Comparison of ENCODE assay signal across 1 cellular context in the genomic region with DNA sequence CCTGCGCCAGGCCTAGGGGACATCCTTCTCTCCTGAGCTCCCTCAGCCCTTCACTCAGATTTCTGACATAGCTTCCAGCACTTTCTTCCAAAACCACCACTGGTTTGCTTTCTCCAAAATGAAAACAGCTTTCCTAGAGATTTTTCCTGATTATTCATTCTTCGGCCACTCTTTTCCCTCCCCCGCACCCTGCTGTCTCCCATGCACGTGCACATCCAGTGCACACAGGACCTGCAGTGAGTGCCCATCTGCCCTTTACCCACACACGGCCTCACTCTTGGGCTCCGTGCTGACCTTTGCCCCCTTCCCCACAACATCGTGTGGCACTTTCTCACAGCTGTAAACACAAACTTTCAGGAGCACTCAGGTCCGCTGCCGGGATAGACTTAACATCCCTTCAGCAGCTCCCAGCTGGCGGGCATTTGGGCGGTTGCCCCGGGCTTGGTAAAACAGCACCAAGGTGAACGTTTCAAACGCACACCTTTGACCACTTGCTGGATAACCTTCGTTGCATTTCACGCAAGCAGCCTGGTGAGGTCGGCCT.
TF ChIP-seq lines count a peak whose summit lies in the region.

No MANE protein-coding gene starts in this region.

TF ChIP-seq in liver, 16 proteins besides CTCF, POLR2A, EP300 and RAD21:
- TF ChIP-seq ZBTB33 (IDR thresholded peaks at IDR 0.05) (no peak), YY1 (IDR thresholded peaks at IDR 0.05) (peak; percentile 74), HNF4G (IDR thresholded peaks at IDR 0.05) (peak; percentile 93), RXRA (IDR thresholded peaks at IDR 0.05) (peak; percentile 92 to 97), GABPA (IDR thresholded peaks at IDR 0.05 in 1 of 2, conservative IDR thresholded peaks at IDR 0.05 in 1 of 2) (peak in 1 of 2 donors; percentile 63), JUND (IDR thresholded peaks at IDR 0.05) (peak in 1 of 2 donors; percentile 39), HNF4A (conservative IDR thresholded peaks at IDR 0.05) (peak; percentile 98 to 99), NR2F2 (IDR thresholded peaks at IDR 0.05) (peak; percentile 83), TAF1 (conservative IDR thresholded peaks at IDR 0.05) (no peak), EGR1 (IDR thresholded peaks at IDR 0.05; ENCODE audit: low read depth in 2 of 2) (peak; percentile 89), SP1 (IDR thresholded peaks at IDR 0.05) (peak; percentile 97), MAX (IDR thresholded peaks at IDR 0.05) (no peak), FOXA1 (IDR thresholded peaks at IDR 0.05) (peak; percentile 81), FOXA2 (IDR thresholded peaks at IDR 0.05) (peak; percentile 83)
- TF ChIP-seq, protein P1, sequence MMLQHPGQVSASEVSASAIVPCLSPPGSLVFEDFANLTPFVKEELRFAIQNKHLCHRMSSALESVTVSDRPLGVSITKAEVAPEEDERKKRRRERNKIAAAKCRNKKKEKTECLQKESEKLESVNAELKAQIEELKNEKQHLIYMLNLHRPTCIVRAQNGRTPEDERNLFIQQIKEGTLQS (IDR thresholded peaks at IDR 0.05), result no peak
- TF ChIP-seq, protein P2, sequence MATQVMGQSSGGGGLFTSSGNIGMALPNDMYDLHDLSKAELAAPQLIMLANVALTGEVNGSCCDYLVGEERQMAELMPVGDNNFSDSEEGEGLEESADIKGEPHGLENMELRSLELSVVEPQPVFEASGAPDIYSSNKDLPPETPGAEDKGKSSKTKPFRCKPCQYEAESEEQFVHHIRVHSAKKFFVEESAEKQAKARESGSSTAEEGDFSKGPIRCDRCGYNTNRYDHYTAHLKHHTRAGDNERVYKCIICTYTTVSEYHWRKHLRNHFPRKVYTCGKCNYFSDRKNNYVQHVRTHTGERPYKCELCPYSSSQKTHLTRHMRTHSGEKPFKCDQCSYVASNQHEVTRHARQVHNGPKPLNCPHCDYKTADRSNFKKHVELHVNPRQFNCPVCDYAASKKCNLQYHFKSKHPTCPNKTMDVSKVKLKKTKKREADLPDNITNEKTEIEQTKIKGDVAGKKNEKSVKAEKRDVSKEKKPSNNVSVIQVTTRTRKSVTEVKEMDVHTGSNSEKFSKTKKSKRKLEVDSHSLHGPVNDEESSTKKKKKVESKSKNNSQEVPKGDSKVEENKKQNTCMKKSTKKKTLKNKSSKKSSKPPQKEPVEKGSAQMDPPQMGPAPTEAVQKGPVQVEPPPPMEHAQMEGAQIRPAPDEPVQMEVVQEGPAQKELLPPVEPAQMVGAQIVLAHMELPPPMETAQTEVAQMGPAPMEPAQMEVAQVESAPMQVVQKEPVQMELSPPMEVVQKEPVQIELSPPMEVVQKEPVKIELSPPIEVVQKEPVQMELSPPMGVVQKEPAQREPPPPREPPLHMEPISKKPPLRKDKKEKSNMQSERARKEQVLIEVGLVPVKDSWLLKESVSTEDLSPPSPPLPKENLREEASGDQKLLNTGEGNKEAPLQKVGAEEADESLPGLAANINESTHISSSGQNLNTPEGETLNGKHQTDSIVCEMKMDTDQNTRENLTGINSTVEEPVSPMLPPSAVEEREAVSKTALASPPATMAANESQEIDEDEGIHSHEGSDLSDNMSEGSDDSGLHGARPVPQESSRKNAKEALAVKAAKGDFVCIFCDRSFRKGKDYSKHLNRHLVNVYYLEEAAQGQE (IDR thresholded peaks at IDR 0.05), result peak; percentile 76
